13 cellular contexts compared by ENCODE assay signal in the genomic region with DNA sequence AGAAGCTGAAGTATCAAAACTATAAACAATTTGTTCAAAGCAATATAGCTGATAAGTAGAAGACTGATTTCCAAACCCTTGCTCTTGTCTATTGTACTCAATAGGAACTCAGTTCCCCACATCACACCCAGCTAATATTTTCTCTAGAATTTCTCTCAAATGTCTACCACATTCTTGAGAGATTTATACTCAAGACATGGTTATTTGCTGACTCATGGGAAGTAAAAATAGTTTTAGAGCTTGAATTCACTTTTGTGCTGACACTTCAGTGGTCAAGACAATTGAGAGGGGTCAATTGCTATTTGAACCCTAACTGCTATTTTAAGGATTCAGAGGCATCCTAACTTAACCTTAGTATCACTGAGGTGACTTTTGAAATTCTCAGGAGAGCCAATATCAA.
"Had no signal": no experiment of that assay in that cellular context is flagged by ENCODE, and none has a peak within 500 bp of the region (broad histone marks: within the 10 kb centered on the region; RNA-seq: fewer than 3 reads in every experiment).

No MANE protein-coding gene starts in this region.

- H3K36me3 ChIP-seq: upper lobe of left lung, WERI-Rb-1 had no signal

- FAIRE-seq: endometrium, kidney, TTC549 had no signal

- H3K27me3 ChIP-seq: upper lobe of left lung had no signal

- DNase-seq: activated naive CD4-positive, alpha-beta T cell; activated T-cell treated with anti-CD3 and anti-CD28 coated beads, Interleukin-2, amount 50 U/mL, for 1 hour; cortex of kidney; kidney; midbrain; occipital lobe; stimulated activated CD4-positive, alpha-beta T cell treated with anti-CD3 and anti-CD28 coated beads, Interleukin-4, amount 100 ng/mL, for 4 hours; stimulated activated naive CD8-positive, alpha-beta T cell treated with anti-CD3 and anti-CD28 coated beads, Interleukin-15, Interleukin-2, amounts not matched to agents 100 U/mL and 50 U/mL, for 24 hours; T-helper 1 cell; upper lobe of left lung; WERI-Rb-1 had no signal

- H3K9me3 ChIP-seq: upper lobe of left lung had no signal

- H3K27ac ChIP-seq: upper lobe of left lung, WERI-Rb-1 had no signal

- H3K4me1 ChIP-seq: upper lobe of left lung had no signal

- H3K4me3 ChIP-seq: upper lobe of left lung had no signal

- ATAC-seq: stimulated activated naive CD8-positive, alpha-beta T cell treated with anti-CD3 and anti-CD28 coated beads, Interleukin-15, Interleukin-2, amounts not matched to agents 100 U/mL and 50 U/mL, for 24 hours had no signal
